In genomic region chr9:112748041-112748440, GRCh38 we compare ENCODE assay signal across 12 cellular contexts.
"Had no signal": no experiment of that assay in that cellular context is flagged by ENCODE, and none has a peak within 500 bp of the region (broad histone marks: within the 10 kb centered on the region; RNA-seq: fewer than 3 reads in every experiment).

No MANE protein-coding gene starts in this region.

- H3K36me3 Mint-ChIP-seq: type B pancreatic cell had no signal

- H3K9me3 ChIP-seq: body of pancreas had no signal

- H3K27me3 ChIP-seq: body of pancreas, hepatocyte had no signal

- H3K27ac ChIP-seq: body of pancreas, hepatocyte, WERI-Rb-1 had no signal

- H3K4me3 Mint-ChIP-seq: activated CD8-positive, alpha-beta T cell treated with anti-CD3 and anti-CD28 coated beads, Interleukin-2, amount 10 ng/mL, durations not matched to agents 7 days and 5 days; central memory CD8-positive, alpha-beta T cell; dendritic cell treated with granulocyte-macrophage colony-stimulating factor and Interleukin-4, amounts not matched to agents 40 ng/mL and 50 ng/mL, for 4 days; type B pancreatic cell had no signal

- H3K27ac Mint-ChIP-seq: activated CD8-positive, alpha-beta T cell treated with anti-CD3 and anti-CD28 coated beads, Interleukin-2, amount 10 ng/mL, durations not matched to agents 7 days and 5 days; dendritic cell treated with granulocyte-macrophage colony-stimulating factor and Interleukin-4, amounts not matched to agents 40 ng/mL and 50 ng/mL, for 4 days; type B pancreatic cell had no signal

- H3K27me3 Mint-ChIP-seq: central memory CD8-positive, alpha-beta T cell; dendritic cell treated with granulocyte-macrophage colony-stimulating factor and Interleukin-4, amounts not matched to agents 40 ng/mL and 50 ng/mL, for 4 days had no signal

- H3K9me3 Mint-ChIP-seq: central memory CD8-positive, alpha-beta T cell; dendritic cell treated with granulocyte-macrophage colony-stimulating factor and Interleukin-4, amounts not matched to agents 40 ng/mL and 50 ng/mL, for 4 days; type B pancreatic cell had no signal

- H3K4me2 ChIP-seq: hepatocyte had no signal

- H3K4me3 ChIP-seq: body of pancreas, hepatocyte had no signal

- H2AFZ ChIP-seq: hepatocyte had no signal

- DNase-seq: activated CD4-positive, alpha-beta T cell treated with anti-CD3 and anti-CD28 coated beads for 4 hours; activated CD8-positive, alpha-beta memory T cell treated with anti-CD3 and anti-CD28 coated beads, Interleukin-2, amount 50 U/mL, for 48 hours; activated CD8-positive, alpha-beta T cell treated with anti-CD3 and anti-CD28 coated beads, Interleukin-2, amount 10 ng/mL, durations not matched to agents 7 days and 5 days; activated naive CD4-positive, alpha-beta T cell treated with Interleukin-2 at 50 U/mL for 16 hours; body of pancreas; stimulated activated CD4-positive, alpha-beta T cell treated with anti-CD3 and anti-CD28 coated beads, Interleukin-4, amount 100 ng/mL, for 4 hours; SW 1271; WERI-Rb-1 had no signal
